16 cellular contexts compared by ENCODE assay signal in genomic region chr7:99070361-99070760, GRCh38.
DNase-seq lines count a peak whose midpoint lies in the region; FAIRE-seq and TF ChIP-seq lines count a peak whose summit lies in the region.
"Had no signal": no experiment of that assay in that cellular context is flagged by ENCODE, and none has a peak within 500 bp of the region (broad histone marks: within the 10 kb centered on the region; RNA-seq: fewer than 3 reads in every experiment).

No MANE protein-coding gene starts in this region.

- no peak overlapping the region for H3K4me3 Mint-ChIP-seq in activated CD4-positive, alpha-beta memory T cell treated with anti-CD3 and anti-CD28 coated beads for 36 hours
- H3K4me3 Mint-ChIP-seq: CD4-positive, alpha-beta T cell; H9 had no signal

- H4K20me1 ChIP-seq in BLaER1 (peaks cover 18% of the 10 kb centered on the region), Karpas-422 (ENCODE audit: insufficient read depth, low read depth, low read length) (no peaks in the 10 kb centered on the region), osteoblast (ENCODE audit: insufficient read depth, low read length) (peaks cover 47% of the 10 kb centered on the region)

- TF ChIP-seq CTCF in osteoblast (IDR thresholded peaks at IDR 0.05; ENCODE audit: extremely low read depth, low read depth, low read length): no peak

- FAIRE-seq in GM12892 (lab: Jason Lieb, UNC): no peak
- FAIRE-seq: GM19239, H1 had no signal

- H3K27me3 ChIP-seq in BLaER1 (no peaks in the 10 kb centered on the region), Karpas-422 (ENCODE audit: low read length) (no peaks in the 10 kb centered on the region), osteoblast (ENCODE audit: insufficient read depth, low read length) (no peaks in the 10 kb centered on the region)

- H3K4me3 ChIP-seq in BLaER1: 0 out of 2 replicates have a peak overlapping the region, but pooled peaks have one; percentile 9
- peak overlapping the region; percentile 58 for H3K4me3 ChIP-seq in Karpas-422 (ENCODE audit: low read length)
- H3K4me3 ChIP-seq in osteoblast (ENCODE audit: insufficient read depth, low read length): no peak overlapping the region

- intact Hi-C loops in activated CD4-positive, alpha-beta memory T cell treated with anti-CD3 and anti-CD28 coated beads for 36 hours (cut with micrococcal nuclease): no loop called here

- no peak for TF ChIP-seq POLR2A in GM12892 (IDR thresholded peaks at IDR 0.05; ENCODE audit: low read depth, low read length)

- H2AFZ ChIP-seq in Karpas-422 (ENCODE audit: low read length): no peak overlapping the region
- no peak overlapping the region for H2AFZ ChIP-seq in osteoblast (ENCODE audit: low read length)

- H3K36me3 ChIP-seq in BLaER1 (peaks cover 32% of the 10 kb centered on the region), Karpas-422 (ENCODE audit: insufficient read depth, low read length) (no peaks in the 10 kb centered on the region), osteoblast (ENCODE audit: insufficient read depth, low read length) (no peaks in the 10 kb centered on the region)

- CTCF ChIA-PET in activated CD4-positive, alpha-beta memory T cell treated with anti-CD3 and anti-CD28 coated beads for 36 hours (lab: Charles Lee): no interaction called here

- H3K27ac ChIP-seq in BLaER1 (peak overlapping the region; percentile 40; the same call in 1 of the 2 replicates), Karpas-422 (ENCODE audit: low read length) (peak overlapping the region; percentile 99), osteoblast (ENCODE audit: low read depth, low read length) (no peak overlapping the region)
- H3K27ac ChIP-seq: C4-2B had no signal

- H3K9me2 ChIP-seq in Karpas-422 (replicated peaks; ENCODE audit: insufficient read depth, low read length): no peaks in the 10 kb centered on the region

- DNase-seq in Karpas-422 (peak; percentile 95), osteoblast (ENCODE audit: insufficient read length, low spot score, missing footprints) (peak; percentile 37), NCI-H2081 treated with DMSO at 0.1 percent for 48 hours (lab: John Stamatoyannopoulos, UW) (no peak), NCI-H526 treated with DMSO at 0.1 percent for 48 hours (lab: John Stamatoyannopoulos, UW) (no peak), GM12892 (ENCODE audit: insufficient read length) (no peak)
- DNase-seq in activated CD4-positive, alpha-beta memory T cell treated with anti-CD3 and anti-CD28 coated beads for 36 hours: no peak
- DNase-seq: 8988T; CD4-positive, alpha-beta T cell; DMS153; DMS79; GF-D8; H9 had no signal

- POLR2A ChIA-PET in activated CD4-positive, alpha-beta memory T cell treated with anti-CD3 and anti-CD28 coated beads for 36 hours (lab: Charles Lee): no interaction called here

- no peaks in the 10 kb centered on the region for H3K36me3 Mint-ChIP-seq in activated CD4-positive, alpha-beta memory T cell treated with anti-CD3 and anti-CD28 coated beads for 36 hours

- H3K79me2 ChIP-seq in Karpas-422 (ENCODE audit: low read length) (peaks cover 87% of the 10 kb centered on the region), osteoblast (ENCODE audit: insufficient read depth, low read length) (peaks cover 93% of the 10 kb centered on the region)

- no peak overlapping the region for H3K27ac Mint-ChIP-seq in activated CD4-positive, alpha-beta memory T cell treated with anti-CD3 and anti-CD28 coated beads for 36 hours
- H3K27ac Mint-ChIP-seq: CD4-positive, alpha-beta T cell; H9 had no signal

- H3K4me1 Mint-ChIP-seq in activated CD4-positive, alpha-beta memory T cell treated with anti-CD3 and anti-CD28 coated beads for 36 hours (ENCODE audit: low read depth): peaks cover 14% of the 10 kb centered on the region

- H3K27me3 Mint-ChIP-seq in activated CD4-positive, alpha-beta memory T cell treated with anti-CD3 and anti-CD28 coated beads for 36 hours: no peaks in the 10 kb centered on the region
- H3K27me3 Mint-ChIP-seq: CD4-positive, alpha-beta T cell had no signal

- H3K9me3 Mint-ChIP-seq in activated CD4-positive, alpha-beta memory T cell treated with anti-CD3 and anti-CD28 coated beads for 36 hours: no peaks in the 10 kb centered on the region
- H3K9me3 Mint-ChIP-seq: CD4-positive, alpha-beta T cell; H9 had no signal

- peaks cover 90% of the 10 kb centered on the region for H3K4me1 ChIP-seq in BLaER1
- peaks cover 58% of the 10 kb centered on the region for H3K4me1 ChIP-seq in Karpas-422 (ENCODE audit: low read length)
- peaks cover 6% of the 10 kb centered on the region for H3K4me1 ChIP-seq in osteoblast (ENCODE audit: insufficient read depth, low read length)

- H3K9me3 ChIP-seq in BLaER1: peaks cover 24% of the 10 kb centered on the region
- H3K9me3 ChIP-seq in Karpas-422 (ENCODE audit: low read length): no peaks in the 10 kb centered on the region
- H3K9me3 ChIP-seq in osteoblast (ENCODE audit: low read depth, low read length): no peaks in the 10 kb centered on the region

- H3K9ac ChIP-seq in BLaER1: peak overlapping the region; percentile 40; the same call in 1 of the 2 replicates
- H3K9ac ChIP-seq in Karpas-422 (ENCODE audit: low read length): peak overlapping the region; percentile 67

- H3K4me2 ChIP-seq in BLaER1 (peak overlapping the region; percentile 66), Karpas-422 (ENCODE audit: low read depth, low read length, poor library complexity, severe bottlenecking) (peak overlapping the region; percentile 89), osteoblast (ENCODE audit: insufficient read depth, low read length) (no peak overlapping the region)

Comparison
In these comparisons a context has a peak if more than half of its experiments do, and no peak if none do; other contexts are left out.
1. DNase-seq: peak in Karpas-422 (single experiment) and osteoblast (single experiment); none in NCI-H2081 treated with DMSO at 0.1 percent for 48 hours (single experiment), activated CD4-positive, alpha-beta memory T cell treated with anti-CD3 and anti-CD28 coated beads for 36 hours (single experiment), NCI-H526 treated with DMSO at 0.1 percent for 48 hours (single experiment) and GM12892 (single experiment).